Comparison of ENCODE assay signal across 11 cellular contexts in genomic region chr20:51536116-51537069, GRCh38. TPM values are rescaled to one million over a fixed set of nuclear protein-coding genes. Genes with fewer than 3 reads are reported as not detected.
DNase-seq lines count a peak whose midpoint lies in the region; ATAC-seq lines count a peak whose summit lies in the region.
"Had no signal": no experiment of that assay in that cellular context is flagged by ENCODE, and none has a peak within 500 bp of the region (broad histone marks: within the 10 kb centered on the region; RNA-seq: fewer than 3 reads in every experiment).

No MANE protein-coding gene starts in this region.

- CTCF ChIA-PET in activated naive CD4-positive, alpha-beta T cell treated with anti-CD3 and anti-CD28 coated beads, Interleukin-2, amount 10 ng/mL, durations not matched to agents 7 days and 5 days (lab: Charles Lee): interaction anchor here (1.3 kb wide), 2 partner anchors 150 to 151 kb away, joined by 3 to 4 read pairs; no protein-coding TSS in a partner anchor

- no peak overlapping the region for H3K4me3 Mint-ChIP-seq in activated naive CD4-positive, alpha-beta T cell treated with anti-CD3 and anti-CD28 coated beads, Interleukin-2, amount 10 ng/mL, durations not matched to agents 7 days and 5 days
- H3K4me3 Mint-ChIP-seq in stimulated activated effector memory CD8-positive, alpha-beta T cell treated with anti-CD3 and anti-CD28 coated beads, Interleukin-12 subunit alpha, Interleukin-12 subunit beta, amount 100 ng/mL, for 72 hours: peak overlapping the region; percentile 95

- H3K36me3 Mint-ChIP-seq in activated naive CD4-positive, alpha-beta T cell treated with anti-CD3 and anti-CD28 coated beads, Interleukin-2, amount 10 ng/mL, durations not matched to agents 7 days and 5 days: peaks cover 76% of the 10 kb centered on the region
- peaks cover 31 to 37% of the 10 kb centered on the region in 2 donors for H3K36me3 Mint-ChIP-seq in activated naive CD4-positive, alpha-beta T cell treated with anti-CD3 and anti-CD28 coated beads, Interleukin-2, amount 50 U/mL, for 72 hours
- peaks cover 61% of the 10 kb centered on the region for H3K36me3 Mint-ChIP-seq in stimulated activated effector memory CD8-positive, alpha-beta T cell treated with anti-CD3 and anti-CD28 coated beads, Interleukin-12 subunit alpha, Interleukin-12 subunit beta, amount 100 ng/mL, for 72 hours

- H3K27ac Mint-ChIP-seq in activated naive CD4-positive, alpha-beta T cell treated with anti-CD3 and anti-CD28 coated beads, Interleukin-2, amount 10 ng/mL, durations not matched to agents 7 days and 5 days: peak overlapping the region; percentile 38
- peak overlapping the region; percentile 78 to 81 for H3K27ac Mint-ChIP-seq in activated naive CD4-positive, alpha-beta T cell treated with anti-CD3 and anti-CD28 coated beads, Interleukin-2, amount 50 U/mL, for 72 hours
- peak overlapping the region; percentile 80 for H3K27ac Mint-ChIP-seq in stimulated activated effector memory CD8-positive, alpha-beta T cell treated with anti-CD3 and anti-CD28 coated beads, Interleukin-12 subunit alpha, Interleukin-12 subunit beta, amount 100 ng/mL, for 72 hours

- no peak for DNase-seq in activated naive CD4-positive, alpha-beta T cell treated with anti-CD3 and anti-CD28 coated beads, Interleukin-2, amount 10 ng/mL, durations not matched to agents 7 days and 5 days
- DNase-seq in activated naive CD4-positive, alpha-beta T cell treated with Interleukin-2 at 50 U/mL for 16 hours: no peak
- DNase-seq in NCI-H2107 (lab: John Stamatoyannopoulos, UW) (peak; percentile 63), GM19240 (ENCODE audit: insufficient read length, low spot score) (no peak), posterior vena cava (ENCODE audit: low spot score) (no peak), LoVo (ENCODE audit: low spot score) (no peak)
- DNase-seq in activated naive CD4-positive, alpha-beta T cell treated with anti-CD3 and anti-CD28 coated beads, Interleukin-2, amount 50 U/mL, for 72 hours (ENCODE audit: low spot score in 2 of 2): no peak
- DNase-seq in stimulated activated effector memory CD8-positive, alpha-beta T cell treated with anti-CD3 and anti-CD28 coated beads, Interleukin-12 subunit alpha, Interleukin-12 subunit beta, amount 100 ng/mL, for 72 hours (ENCODE audit: low spot score in 2 of 2): peak in 1 of 2 donors; percentile 56
- DNase-seq: colonic mucosa, left ventricle myocardium inferior, SW 1271 had no signal

- peaks cover 96% of the 10 kb centered on the region for H3K4me1 Mint-ChIP-seq in activated naive CD4-positive, alpha-beta T cell treated with anti-CD3 and anti-CD28 coated beads, Interleukin-2, amount 10 ng/mL, durations not matched to agents 7 days and 5 days
- H3K4me1 Mint-ChIP-seq in stimulated activated effector memory CD8-positive, alpha-beta T cell treated with anti-CD3 and anti-CD28 coated beads, Interleukin-12 subunit alpha, Interleukin-12 subunit beta, amount 100 ng/mL, for 72 hours: peaks cover 97% of the 10 kb centered on the region

- ATAC-seq in activated naive CD4-positive, alpha-beta T cell treated with anti-CD3 and anti-CD28 coated beads, Interleukin-2, amount 50 U/mL, for 72 hours: no peak
- no peak for ATAC-seq in stimulated activated effector memory CD8-positive, alpha-beta T cell treated with anti-CD3 and anti-CD28 coated beads, Interleukin-12 subunit alpha, Interleukin-12 subunit beta, amount 100 ng/mL, for 72 hours

- H3K27me3 Mint-ChIP-seq in activated naive CD4-positive, alpha-beta T cell treated with anti-CD3 and anti-CD28 coated beads, Interleukin-2, amount 10 ng/mL, durations not matched to agents 7 days and 5 days: no peaks in the 10 kb centered on the region

- H3K9me3 Mint-ChIP-seq in activated naive CD4-positive, alpha-beta T cell treated with anti-CD3 and anti-CD28 coated beads, Interleukin-2, amount 10 ng/mL, durations not matched to agents 7 days and 5 days: no peaks in the 10 kb centered on the region
- H3K9me3 Mint-ChIP-seq in activated naive CD4-positive, alpha-beta T cell treated with anti-CD3 and anti-CD28 coated beads, Interleukin-2, amount 50 U/mL, for 72 hours: no peaks in the 10 kb centered on the region
- no peaks in the 10 kb centered on the region for H3K9me3 Mint-ChIP-seq in stimulated activated effector memory CD8-positive, alpha-beta T cell treated with anti-CD3 and anti-CD28 coated beads, Interleukin-12 subunit alpha, Interleukin-12 subunit beta, amount 100 ng/mL, for 72 hours

- intact Hi-C loops in posterior vena cava (cut with DNase I): no loop called here

RNA-seq across cellular contexts. Expression of gene NFATC2, which starts 6.1 kb away (rescaled TPM):
- total RNA-seq in activated naive CD4-positive, alpha-beta T cell treated with anti-CD3 and anti-CD28 coated beads, Interleukin-2, amount 50 U/mL, for 72 hours: 10 to 100 TPM; 29.9 to 39.4 TPM
- 10 to 100 TPM in 1 of 2 donors, 1 to 10 TPM in 1; 4.4 to 11.8 TPM for total RNA-seq in posterior vena cava
